ENCODE assay signal across 9 cellular contexts in genomic region chr16:17056666-17057065, GRCh38.
"Had no signal": no experiment of that assay in that cellular context is flagged by ENCODE, and none has a peak within 500 bp of the region (broad histone marks: within the 10 kb centered on the region; RNA-seq: fewer than 3 reads in every experiment).

No MANE protein-coding gene starts in this region.

- H3K4me2 ChIP-seq: GM23338 had no signal

- H3K27ac Mint-ChIP-seq: GM23338, HFFc6 had no signal

- DNase-seq: H7, HFFc6, IMR-90 had no signal

- ATAC-seq: GM23338, HCT116, HepG2, K562 had no signal

- H3K27ac ChIP-seq: HL-60 had no signal

- H2AFZ ChIP-seq: GM23338 had no signal

- H3K4me3 Mint-ChIP-seq: GM23338, HFFc6 had no signal

- H3K4me3 ChIP-seq: GM23338, HAP-1, K562 had no signal

- H3K4me1 ChIP-seq: HAP-1 had no signal

- H3K36me3 ChIP-seq: HAP-1 had no signal

- FAIRE-seq: HepG2, K562 had no signal
